Comparison of ENCODE assay signal across 19 cellular contexts in the genomic region with DNA sequence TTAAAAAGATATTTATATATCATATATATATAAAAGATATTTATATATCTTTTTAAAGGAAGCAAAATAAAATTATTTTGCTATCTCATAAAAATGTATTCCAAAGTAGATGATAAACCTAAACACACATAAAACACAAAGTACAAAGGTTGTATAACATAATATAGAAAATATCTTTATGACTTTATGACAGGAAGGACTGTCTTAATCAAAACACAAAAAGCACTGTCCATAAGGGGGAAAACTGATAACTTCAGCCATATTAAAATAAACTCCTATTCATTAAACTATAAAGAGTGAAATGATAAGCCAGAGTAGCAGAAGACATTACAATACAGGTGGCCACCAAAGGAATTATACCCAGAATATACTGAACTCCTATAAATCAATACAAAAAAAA.
"Had no signal": no experiment of that assay in that cellular context is flagged by ENCODE, and none has a peak within 500 bp of the region (broad histone marks: within the 10 kb centered on the region; RNA-seq: fewer than 3 reads in every experiment).

No MANE protein-coding gene starts in this region.

- H3K36me3 ChIP-seq: neural progenitor cell, ovary had no signal

- H3K27me3 ChIP-seq: foreskin keratinocyte, heart left ventricle, left lung, neural progenitor cell, ovary, spleen had no signal

- H3K4me1 Mint-ChIP-seq: mesothelial cell of epicardium had no signal

- DNase-seq: effector memory CD8-positive, alpha-beta T cell; foreskin keratinocyte; heart left ventricle; hippocampal formation; left lung; lower lobe of right lung; nucleus accumbens; ovary; spleen; stimulated activated naive CD4-positive, alpha-beta T cell treated with Interleukin-2 at 50 U/mL for 16 hours; trophoblast cell had no signal

- H3K27ac Mint-ChIP-seq: dendritic cell treated with granulocyte-macrophage colony-stimulating factor and Interleukin-4, amounts not matched to agents 40 ng/mL and 50 ng/mL, for 4 days; effector memory CD8-positive, alpha-beta T cell; memory B cell; mesothelial cell of epicardium; natural killer cell treated with Interleukin-12 subunit alpha and Interleukin-12 subunit beta and Interleukin-15 and Interleukin-18, amount 100 ng/mL, for 72 hours; neural progenitor cell; progenitor cell of endocrine pancreas had no signal

- H3K9me3 Mint-ChIP-seq: dendritic cell treated with granulocyte-macrophage colony-stimulating factor and Interleukin-4, amounts not matched to agents 40 ng/mL and 50 ng/mL, for 4 days; effector memory CD8-positive, alpha-beta T cell; memory B cell; mesothelial cell of epicardium; natural killer cell treated with Interleukin-12 subunit alpha and Interleukin-12 subunit beta and Interleukin-15 and Interleukin-18, amount 100 ng/mL, for 72 hours had no signal

- FAIRE-seq: islet of Langerhans had no signal

- H3K4me3 Mint-ChIP-seq: dendritic cell treated with granulocyte-macrophage colony-stimulating factor and Interleukin-4, amounts not matched to agents 40 ng/mL and 50 ng/mL, for 4 days; effector memory CD8-positive, alpha-beta T cell; memory B cell; mesothelial cell of epicardium; natural killer cell treated with Interleukin-12 subunit alpha and Interleukin-12 subunit beta and Interleukin-15 and Interleukin-18, amount 100 ng/mL, for 72 hours; neural progenitor cell had no signal

- H3K36me3 Mint-ChIP-seq: mesothelial cell of epicardium had no signal

- ATAC-seq: effector memory CD8-positive, alpha-beta T cell; foreskin keratinocyte; heart left ventricle; left lung; lower lobe of right lung; natural killer cell treated with Interleukin-12 subunit alpha and Interleukin-12 subunit beta and Interleukin-15 and Interleukin-18, amount 100 ng/mL, for 72 hours; right cardiac atrium had no signal

- H3K4me1 ChIP-seq: foreskin keratinocyte, left lung, lower lobe of right lung had no signal

- H3K27ac ChIP-seq: foreskin keratinocyte, heart left ventricle, left lung, lower lobe of right lung, neural progenitor cell, ovary, spleen had no signal

- H3K9me3 ChIP-seq: lower lobe of right lung, ovary, spleen had no signal

- H3K4me3 ChIP-seq: heart left ventricle, left lung, lower lobe of right lung, neural progenitor cell, ovary, spleen had no signal

- H3K27me3 Mint-ChIP-seq: dendritic cell treated with granulocyte-macrophage colony-stimulating factor and Interleukin-4, amounts not matched to agents 40 ng/mL and 50 ng/mL, for 4 days; effector memory CD8-positive, alpha-beta T cell; memory B cell; natural killer cell treated with Interleukin-12 subunit alpha and Interleukin-12 subunit beta and Interleukin-15 and Interleukin-18, amount 100 ng/mL, for 72 hours; progenitor cell of endocrine pancreas had no signal
